Comparison of ENCODE assay signal across 9 cellular contexts in the genomic region with DNA sequence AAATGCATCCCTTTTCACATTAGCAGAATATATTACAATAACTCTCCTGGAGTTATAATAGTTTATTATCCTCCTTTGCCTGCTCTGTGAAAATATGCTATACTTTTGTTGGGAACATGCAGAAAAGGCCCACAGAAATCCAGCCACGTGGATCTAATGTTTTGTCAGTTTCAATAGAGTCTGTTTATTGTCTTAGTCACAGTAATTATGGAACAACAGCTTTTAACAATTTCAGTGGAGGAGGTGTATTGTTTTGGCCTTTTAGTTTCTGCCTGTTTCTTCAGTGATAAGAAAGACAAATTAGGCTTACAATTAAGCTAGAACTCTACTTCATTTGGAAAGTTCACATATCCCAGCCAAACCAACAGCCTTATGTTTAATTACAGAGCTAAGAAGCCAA.
"Had no signal": no experiment of that assay in that cellular context is flagged by ENCODE, and none has a peak within 500 bp of the region (broad histone marks: within the 10 kb centered on the region; RNA-seq: fewer than 3 reads in every experiment).

No MANE protein-coding gene starts in this region.

- H3K27ac ChIP-seq: GM23248, HL-60 had no signal

- H3K4me1 ChIP-seq: HAP-1 had no signal

- H3K36me3 ChIP-seq: HAP-1 had no signal

- H2AFZ ChIP-seq: GM23248 had no signal

- H3K9ac ChIP-seq: GM23248 had no signal

- DNase-seq: GM23248, GOT3, H7, HFFc6, KBM-7 had no signal

- H3K4me3 ChIP-seq: GM23248, HAP-1 had no signal

- ATAC-seq: HCT116, HepG2 had no signal

- FAIRE-seq: HepG2 had no signal

- H3K9me3 ChIP-seq: HAP-1 had no signal
